In the genomic region with DNA sequence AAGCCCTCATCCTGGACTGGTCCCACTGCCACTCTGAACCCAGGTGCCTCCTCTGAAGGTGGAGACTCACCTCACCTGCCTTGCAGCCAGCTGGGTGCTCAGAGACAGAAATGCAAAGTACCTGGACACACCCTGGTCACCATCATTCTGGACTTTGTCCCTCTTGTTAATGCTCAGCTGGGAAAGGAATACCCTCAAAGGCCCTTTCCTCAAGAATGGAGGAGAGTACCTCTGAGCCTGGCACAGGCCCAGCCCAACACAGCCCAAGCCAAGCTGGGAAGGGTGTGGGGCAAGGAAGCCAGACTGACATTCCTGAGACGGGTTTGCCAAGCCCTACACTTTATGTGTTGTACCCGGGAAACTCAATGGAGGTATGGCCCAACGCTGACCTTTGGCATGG, we compare ENCODE assay signal across 11 cellular contexts. TPM values are rescaled to one million over a fixed set of nuclear protein-coding genes. Genes with fewer than 3 reads are reported as not detected.
DNase-seq lines count a peak whose midpoint lies in the region; FAIRE-seq and TF ChIP-seq lines count a peak whose summit lies in the region.
"Had no signal": no experiment of that assay in that cellular context is flagged by ENCODE, and none has a peak within 500 bp of the region (broad histone marks: within the 10 kb centered on the region; RNA-seq: fewer than 3 reads in every experiment).

No MANE protein-coding gene starts in this region.

- H3K9me2 ChIP-seq in DOHH2 (replicated peaks; ENCODE audit: control insufficient read depth, low read length), result no peaks in the 10 kb centered on the region

- H3K9me1 ChIP-seq in keratinocyte (ENCODE audit: control insufficient read depth, extremely low read depth, insufficient read depth, low read length), result no peaks in the 10 kb centered on the region

- peak; percentile 34 for FAIRE-seq in keratinocyte (lab: Jason Lieb, UNC)
- no peak for FAIRE-seq in frontal cortex (lab: Jason Lieb, UNC)

- H3K36me3 ChIP-seq in DOHH2 (ENCODE audit: control insufficient read depth, low read length), result peaks cover 35% of the 10 kb centered on the region
- H3K36me3 ChIP-seq in Peyer's patch, result peaks cover 0 to 2% (median 0%) of the 10 kb centered on the region in 3 donors
- peaks cover 4 to 12% of the 10 kb centered on the region in 2 experiments for H3K36me3 ChIP-seq in keratinocyte (ENCODE audit: control insufficient read depth in 2 of 2, extremely low read depth in 1 of 2, insufficient read depth in 2 of 2, low read length in 2 of 2)

- peaks cover 16% of the 10 kb centered on the region for H3K79me2 ChIP-seq in DOHH2 (ENCODE audit: control insufficient read depth, low read length)
- peaks cover 15% of the 10 kb centered on the region for H3K79me2 ChIP-seq in keratinocyte (ENCODE audit: control insufficient read depth, insufficient read depth, low read length)

- H3K4me3 ChIP-seq in DOHH2 (ENCODE audit: low read length) (no peak overlapping the region; the same call in 1 of the 2 replicates), Peyer's patch (peak overlapping the region in 1 of 4 donors; percentile 93), keratinocyte (ENCODE audit: control insufficient read depth in 2 of 3, extremely low read depth in 1 of 3, insufficient read depth in 2 of 3, low read depth in 1 of 3, low read length in 3 of 3) (peak overlapping the region in 1 of 3 experiments; percentile 92), skin epidermis (no peak overlapping the region)

- H3K9me3 ChIP-seq in DOHH2 (ENCODE audit: control insufficient read depth, insufficient read depth, low read length) (no peaks in the 10 kb centered on the region), Peyer's patch (no peaks in the 10 kb centered on the region), keratinocyte (ENCODE audit: control insufficient read depth, low read depth, low read length) (no peaks in the 10 kb centered on the region)

- TF ChIP-seq POLR2A in Peyer's patch (IDR thresholded peaks at IDR 0.05), result peak in 1 of 2 donors; percentile 37

- H3K27me3 ChIP-seq in DOHH2 (ENCODE audit: control insufficient read depth, low read length) (no peaks in the 10 kb centered on the region), Peyer's patch (no peaks in the 10 kb centered on the region), keratinocyte (ENCODE audit: control insufficient read depth, extremely low read depth, insufficient read depth, low read length) (no peaks in the 10 kb centered on the region)
- H3K27me3 ChIP-seq: cardiac muscle cell had no signal

- H3K4me2 ChIP-seq in DOHH2 (ENCODE audit: low read length), result peak overlapping the region; percentile 97
- peak overlapping the region; percentile 83 for H3K4me2 ChIP-seq in keratinocyte (ENCODE audit: control insufficient read depth, extremely low read depth, insufficient read depth, low read depth, low read length)

- no peak overlapping the region for H3K9ac ChIP-seq in keratinocyte (ENCODE audit: control insufficient read depth, extremely low read depth, insufficient read depth, low read length)

- TF ChIP-seq CTCF in DOHH2 (IDR thresholded peaks at IDR 0.05; ENCODE audit: low read depth, low read length, poor library complexity, severe bottlenecking) (no peak), Peyer's patch (IDR thresholded peaks at IDR 0.05) (no peak), keratinocyte (optimal IDR thresholded peaks at IDR 0.05 in 1 of 3, IDR thresholded peaks at IDR 0.05 in 1 of 3, conservative IDR thresholded peaks at IDR 0.05 in 1 of 3; ENCODE audit: extremely low read depth in 1 of 3, insufficient read depth in 2 of 3, low read length in 3 of 3) (no peak)

- no peak overlapping the region for H3K27ac ChIP-seq in DOHH2 (ENCODE audit: low read depth, low read length)
- H3K27ac ChIP-seq in Peyer's patch, result peak overlapping the region; percentile 83 to 91 (median 89)
- peak overlapping the region; percentile 58 for H3K27ac ChIP-seq in keratinocyte (ENCODE audit: control insufficient read depth, insufficient read depth, low read length)
- H3K27ac ChIP-seq in skin epidermis, result peak overlapping the region in 18 of 21 experiments; percentile 60 to 97 (median 92)
- H3K27ac ChIP-seq: cardiac muscle cell had no signal

- peak in 2 of 3 donors; percentile 91 for DNase-seq in Peyer's patch
- no peak for DNase-seq in keratinocyte (ENCODE audit: low read depth, low spot score)
- no peak for DNase-seq in NCI-H128 (lab: John Stamatoyannopoulos, UW; ENCODE audit: unreplicated experiment)
- no peak for DNase-seq in frontal cortex (ENCODE audit: low spot score in 2 of 2)
- DNase-seq in NCI-H2227 (lab: John Stamatoyannopoulos, UW; ENCODE audit: unreplicated experiment), result no peak
- no peak for DNase-seq in NCI-H748 (lab: John Stamatoyannopoulos, UW; ENCODE audit: unreplicated experiment)
- DNase-seq: stimulated activated naive CD8-positive, alpha-beta T cell treated with anti-CD3 and anti-CD28 coated beads, Interleukin-15, Interleukin-2, amounts not matched to agents 100 U/mL and 50 U/mL, for 24 hours had no signal

- H4K20me1 ChIP-seq in DOHH2 (ENCODE audit: control insufficient read depth, insufficient read depth, low read depth, low read length) (no peaks in the 10 kb centered on the region; the same call in 1 of the 2 replicates), keratinocyte (ENCODE audit: control insufficient read depth, extremely low read depth, insufficient read depth, low read length) (no peaks in the 10 kb centered on the region)

- peaks cover 34% of the 10 kb centered on the region for H3K4me1 ChIP-seq in DOHH2 (ENCODE audit: control insufficient read depth, low read length)
- H3K4me1 ChIP-seq in Peyer's patch, result peaks cover 3 to 68% (median 21%) of the 10 kb centered on the region in 4 donors
- H3K4me1 ChIP-seq in keratinocyte (ENCODE audit: control insufficient read depth, extremely low read depth, insufficient read depth, low read length), result peaks cover 23% of the 10 kb centered on the region

- dilution Hi-C loops in keratinocyte (cut with MboI; ENCODE audit: extremely low pct_ligation_motif_present, low sequenced_read_pairs), result no loop called here

- H2AFZ ChIP-seq in keratinocyte (ENCODE audit: control insufficient read depth, low read length), result no peak overlapping the region

- no peaks in the 10 kb centered on the region for H3F3A ChIP-seq in DOHH2 (ENCODE audit: control insufficient read depth, insufficient read depth)

RNA-seq across cellular contexts. Expression of a gene that starts 1.0 kb away (rescaled TPM):
- total RNA-seq in Peyer's patch (10 to 100 TPM; 73.3 to 92.8 (median 89.8) TPM), frontal cortex (51.4 TPM)
- 54.6 to 109 TPM (median 74.1 TPM) in 3 replicates for polyA plus RNA-seq in keratinocyte
- polyA plus RNA-seq in keratinocyte (2011; ENCODE audit: low read depth), result 31.4 TPM
- 70.5 and 82.2 TPM in 2 replicates for polyA plus RNA-seq in keratinocyte (2011; cell fraction: cytosol; rRNA removed)
- polyA plus RNA-seq in keratinocyte (2011; cell fraction: nucleus; rRNA removed), result 119 and 125 TPM in 2 replicates
- 51.4 and 67.5 TPM in 2 replicates for polyA plus RNA-seq in keratinocyte (2012; ENCODE audit: low replicate concordance)
- polyA minus RNA-seq in keratinocyte, result 48.8 to 118 TPM (median 51.9 TPM) in 3 replicates
- 53.9 TPM for polyA minus RNA-seq in keratinocyte (2011; cell fraction: cytosol; rRNA and poly(A)+ RNA removed)
- 40.9 and 59.5 TPM in 2 replicates for polyA minus RNA-seq in keratinocyte (2011; cell fraction: nucleus; rRNA and poly(A)+ RNA removed)

RNA-seq across cellular contexts. Expression of a gene that starts 28.5 kb away (rescaled TPM):
- total RNA-seq in Peyer's patch (1 to 10 TPM in 1 of 4 donors, under 1 TPM in 1, not detected in 2; 0.27 to 1.7 TPM), frontal cortex (not detected)
- not detected in 3 replicates for polyA plus RNA-seq in keratinocyte
- polyA plus RNA-seq in keratinocyte (2011; ENCODE audit: low read depth), result not detected
- polyA plus RNA-seq in keratinocyte (2011; cell fraction: cytosol; rRNA removed), result not detected in 2 replicates
- 0.12 and 0.18 TPM in 2 replicates for polyA plus RNA-seq in keratinocyte (2011; cell fraction: nucleus; rRNA removed)
- 0.20 TPM in 1 of 2 replicates, not detected in the other for polyA plus RNA-seq in keratinocyte (2012; ENCODE audit: low replicate concordance)
- 0.13 TPM in 1 of 3 replicates, not detected in the others for polyA minus RNA-seq in keratinocyte
- not detected for polyA minus RNA-seq in keratinocyte (2011; cell fraction: cytosol; rRNA and poly(A)+ RNA removed)
- not detected in 2 replicates for polyA minus RNA-seq in keratinocyte (2011; cell fraction: nucleus; rRNA and poly(A)+ RNA removed)
- total RNA-seq: M059J had no signal
- polyA plus RNA-seq: cardiac muscle cell had no signal

RNA-seq across cellular contexts. Expression of a gene that starts 42.0 kb away (rescaled TPM):
- total RNA-seq in Peyer's patch (10 to 100 TPM; 46.2 to 68.8 (median 59.3) TPM), frontal cortex (24.5 TPM)
- 70.4 to 113 TPM (median 77.0 TPM) in 3 replicates for polyA plus RNA-seq in keratinocyte
- 17.4 TPM for polyA plus RNA-seq in keratinocyte (2011; ENCODE audit: low read depth)
- 66.4 and 134 TPM in 2 replicates for polyA plus RNA-seq in keratinocyte (2011; cell fraction: cytosol; rRNA removed)
- 63.2 and 86.3 TPM in 2 replicates for polyA plus RNA-seq in keratinocyte (2011; cell fraction: nucleus; rRNA removed)
- 33.1 and 98.3 TPM in 2 replicates for polyA plus RNA-seq in keratinocyte (2012; ENCODE audit: low replicate concordance)
- 57.0 to 139 TPM (median 67.1 TPM) in 3 replicates for polyA minus RNA-seq in keratinocyte
- 124 TPM for polyA minus RNA-seq in keratinocyte (2011; cell fraction: cytosol; rRNA and poly(A)+ RNA removed)
- polyA minus RNA-seq in keratinocyte (2011; cell fraction: nucleus; rRNA and poly(A)+ RNA removed), result 41.2 and 43.6 TPM in 2 replicates

RNA-seq across cellular contexts. Expression of a gene that starts 42.8 kb away (rescaled TPM):
- total RNA-seq in Peyer's patch (1 to 10 TPM; 3.4 to 9.3 (median 6.5) TPM), frontal cortex (2.4 TPM)
- 7.2 to 11.5 TPM (median 11.3 TPM) in 3 replicates for polyA plus RNA-seq in keratinocyte
- polyA plus RNA-seq in keratinocyte (2011; ENCODE audit: low read depth), result 0.70 TPM
- 6.2 and 8.5 TPM in 2 replicates for polyA plus RNA-seq in keratinocyte (2011; cell fraction: cytosol; rRNA removed)
- polyA plus RNA-seq in keratinocyte (2011; cell fraction: nucleus; rRNA removed), result 5.5 and 7.7 TPM in 2 replicates
- polyA plus RNA-seq in keratinocyte (2012; ENCODE audit: low replicate concordance), result 2.0 and 12.5 TPM in 2 replicates
- polyA minus RNA-seq in keratinocyte, result 11.7 to 21.4 TPM (median 18.1 TPM) in 3 replicates
- polyA minus RNA-seq in keratinocyte (2011; cell fraction: cytosol; rRNA and poly(A)+ RNA removed), result 8.8 TPM
- 4.9 and 7.3 TPM in 2 replicates for polyA minus RNA-seq in keratinocyte (2011; cell fraction: nucleus; rRNA and poly(A)+ RNA removed)

RNA-seq across cellular contexts. Expression of a gene that starts 48.6 kb away (rescaled TPM):
- total RNA-seq in Peyer's patch, result 10 to 100 TPM in 1 of 4 donors, 1 to 10 TPM in 3; 4.0 to 32.2 (median 6.7) TPM
- 6.4 to 8.0 TPM (median 6.5 TPM) in 3 replicates for polyA plus RNA-seq in keratinocyte
- 3.3 TPM for polyA plus RNA-seq in keratinocyte (2011; ENCODE audit: low read depth)
- 4.8 and 6.3 TPM in 2 replicates for polyA plus RNA-seq in keratinocyte (2011; cell fraction: cytosol; rRNA removed)
- polyA plus RNA-seq in keratinocyte (2011; cell fraction: nucleus; rRNA removed), result 10.4 and 10.6 TPM in 2 replicates
- 2.6 and 5.5 TPM in 2 replicates for polyA plus RNA-seq in keratinocyte (2012; ENCODE audit: low replicate concordance)
- polyA minus RNA-seq in keratinocyte, result 7.5 to 11.3 TPM (median 10.0 TPM) in 3 replicates
- polyA minus RNA-seq in keratinocyte (2011; cell fraction: cytosol; rRNA and poly(A)+ RNA removed), result 9.0 TPM
- 2.0 and 3.7 TPM in 2 replicates for polyA minus RNA-seq in keratinocyte (2011; cell fraction: nucleus; rRNA and poly(A)+ RNA removed)
- 6.9 TPM for total RNA-seq in frontal cortex

Comparison
In these comparisons a context has a peak if more than half of its experiments do, and no peak if none do; other contexts are left out.
1. DNase-seq: peak in Peyer's patch (2 of 3); none in keratinocyte (single experiment), NCI-H128 (single experiment), frontal cortex (0 of 2), NCI-H2227 (single experiment) and NCI-H748 (single experiment).